ENCODE assay signal across 21 cellular contexts in genomic region chr10:44417761-44418160, GRCh38. TPM values are rescaled to one million over a fixed set of nuclear protein-coding genes. Genes with fewer than 3 reads are reported as not detected.
DNase-seq lines count a peak whose midpoint lies in the region; ATAC-seq and TF ChIP-seq lines count a peak whose summit lies in the region.
"Had no signal": no experiment of that assay in that cellular context is flagged by ENCODE, and none has a peak within 500 bp of the region (broad histone marks: within the 10 kb centered on the region; RNA-seq: fewer than 3 reads in every experiment).

No MANE protein-coding gene starts in this region.

- H3K36me3 ChIP-seq in esophagus muscularis mucosa, result no peaks in the 10 kb centered on the region
- H3K36me3 ChIP-seq in upper lobe of right lung, result no peaks in the 10 kb centered on the region
- H3K36me3 ChIP-seq: BLaER1 treated with 17β-estradiol and CSF1 and Interleukin-3, amounts not matched to agents 10 nM and 100 nM had no signal

- H3K4me1 ChIP-seq in esophagus muscularis mucosa (peaks cover 0 to 14% (median 5%) of the 10 kb centered on the region in 4 donors), upper lobe of right lung (peaks cover 7% of the 10 kb centered on the region)

- TF ChIP-seq CTCF in esophagus muscularis mucosa (IDR thresholded peaks at IDR 0.05) (no peak), upper lobe of right lung (IDR thresholded peaks at IDR 0.05) (no peak)

- no peak for TF ChIP-seq POLR2A in esophagus muscularis mucosa (IDR thresholded peaks at IDR 0.05; ENCODE audit: low read depth)

- H3K4me3 ChIP-seq in esophagus muscularis mucosa, result no peak overlapping the region
- H3K4me3 ChIP-seq in upper lobe of right lung, result no peak overlapping the region
- H3K4me3 ChIP-seq: BLaER1 treated with 17β-estradiol and CSF1 and Interleukin-3, amounts not matched to agents 10 nM and 100 nM; GM12878 had no signal

- DNase-seq in cardiac septum (ENCODE audit: low spot score), result peak; percentile 38
- no peak for DNase-seq in left cardiac atrium
- DNase-seq in Ammon's horn (ENCODE audit: low spot score), result peak; percentile 1
- DNase-seq in esophagus muscularis mucosa (ENCODE audit: extremely low spot score), result peak; percentile 72
- DNase-seq in upper lobe of right lung, result peak; percentile 10
- DNase-seq in NCI-H82 (lab: John Stamatoyannopoulos, UW), result no peak
- no peak for DNase-seq in stimulated activated CD4-positive, alpha-beta T cell treated with anti-CD3 and anti-CD28 coated beads, Interleukin-15, amount 100 ng/mL, for 24 hours
- DNase-seq: 8988T; CD8-positive, alpha-beta T cell; COR-L47; DMS 273 treated with DMSO at 0.1 percent for 48 hours; DMS53; DND-41; EL; H9 had no signal

- H3K9me3 ChIP-seq in esophagus muscularis mucosa, result peaks cover 0 to 8% (median 2%) of the 10 kb centered on the region in 4 donors
- no peaks in the 10 kb centered on the region for H3K9me3 ChIP-seq in upper lobe of right lung

- H3K27me3 ChIP-seq in esophagus muscularis mucosa, result no peaks in the 10 kb centered on the region
- no peaks in the 10 kb centered on the region for H3K27me3 ChIP-seq in upper lobe of right lung
- H3K27me3 ChIP-seq: BLaER1 treated with 17β-estradiol and CSF1 and Interleukin-3, amounts not matched to agents 10 nM and 100 nM had no signal

- H3K27ac ChIP-seq in esophagus muscularis mucosa (replicated peaks in 1 of 4) (no peak overlapping the region), upper lobe of right lung (no peak overlapping the region)

- 99% methylated on average over 4 of the region's 4 CpGs for WGBS in esophagus muscularis mucosa

- no peak for TF ChIP-seq EP300 in esophagus muscularis mucosa (IDR thresholded peaks at IDR 0.05)

- intact Hi-C loops in cardiac septum (cut with DNase I), result no loop called here
- intact Hi-C loops in left cardiac atrium (cut with DNase I), result no loop called here
- intact Hi-C loops in esophagus muscularis mucosa (cut with DNase I), result no loop called here
- intact Hi-C loops in upper lobe of right lung (cut with DNase I), result no loop called here

- ATAC-seq in left cardiac atrium (no peak), upper lobe of right lung (no peak), HG03354 (IDR thresholded peaks at IDR 0.05; ENCODE audit: poor library complexity, severe bottlenecking, unreplicated experiment) (no peak)
- ATAC-seq: CD8-positive, alpha-beta T cell; GM12878 had no signal

RNA-seq across cellular contexts. Expression of gene CXCL12, which starts 32.9 kb away (rescaled TPM):
- total RNA-seq in cardiac septum, result 121 TPM
- 100 to 1,000 TPM; 213 to 248 TPM for total RNA-seq in left cardiac atrium
- total RNA-seq in esophagus muscularis mucosa, result 10 to 100 TPM; 47.9 to 88.8 (median 51.8) TPM
- total RNA-seq in upper lobe of right lung, result 40.8 TPM
- total RNA-seq: B cell; CD8-positive, alpha-beta T cell; G401; HT-29 had no signal

Comparison
In these comparisons a context has a peak if more than half of its experiments do, and no peak if none do; other contexts are left out.
1. DNase-seq: peak in cardiac septum (single experiment), Ammon's horn (single experiment), esophagus muscularis mucosa (single experiment) and upper lobe of right lung (single experiment); none in left cardiac atrium (single experiment), NCI-H82 (single experiment) and stimulated activated CD4-positive, alpha-beta T cell treated with anti-CD3 and anti-CD28 coated beads, Interleukin-15, amount 100 ng/mL, for 24 hours (single experiment).